7 cellular contexts compared by ENCODE assay signal in the genomic region with DNA sequence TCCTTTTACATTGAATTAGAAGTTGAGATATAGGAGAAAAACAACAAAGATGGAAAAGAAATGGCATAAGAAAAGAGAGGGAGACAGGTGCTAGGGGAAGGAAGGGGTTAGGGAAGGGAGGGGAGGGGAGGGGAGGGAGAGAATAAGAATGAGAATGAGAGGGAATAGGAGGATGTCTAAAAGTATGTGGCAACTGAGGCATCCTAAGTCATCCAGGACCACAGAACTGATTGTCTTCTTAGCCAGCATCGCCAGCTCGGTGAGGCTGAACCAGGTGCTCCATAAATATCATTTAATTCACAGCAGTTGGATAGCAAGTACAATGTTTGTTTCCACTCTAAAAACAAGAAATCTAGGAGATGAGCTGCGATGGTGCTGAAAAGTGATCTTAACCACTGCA.
"Had no signal": no experiment of that assay in that cellular context is flagged by ENCODE, and none has a peak within 500 bp of the region (broad histone marks: within the 10 kb centered on the region; RNA-seq: fewer than 3 reads in every experiment).

No MANE protein-coding gene starts in this region.

- H3K4me3 ChIP-seq: K562 had no signal

- DNase-seq: IMR-90, KBM-7, KG1 had no signal

- FAIRE-seq: HTR-8/SVneo, K562 had no signal

- H3K27ac ChIP-seq: HL-60, KMS-11 had no signal

- H3K4me2 ChIP-seq: KMS-11 had no signal

- ATAC-seq: K562 had no signal

- H3K9ac ChIP-seq: KMS-11 had no signal
